20 cellular contexts compared by ENCODE assay signal in genomic region chr10:6102128-6102527, GRCh38. TPM values are rescaled to one million over a fixed set of nuclear protein-coding genes. Genes with fewer than 3 reads are reported as not detected.
"Had no signal": no experiment of that assay in that cellular context is flagged by ENCODE, and none has a peak within 500 bp of the region (broad histone marks: within the 10 kb centered on the region; RNA-seq: fewer than 3 reads in every experiment).

No MANE protein-coding gene starts in this region.

- H3K4me3 ChIP-seq: spleen, thyroid gland, uterus had no signal

- H3K27me3 ChIP-seq: brain microvascular endothelial cell, foreskin keratinocyte, spleen, thyroid gland, uterus had no signal

- H3K4me3 Mint-ChIP-seq: activated naive CD8-positive, alpha-beta T cell treated with anti-CD3 and anti-CD28 coated beads, Interleukin-2, amount 10 ng/mL, durations not matched to agents 7 days and 5 days; activated T-cell treated with anti-CD3 and anti-CD28 coated beads, Interleukin-2, amount 50 U/mL, for 4 hours; effector memory CD8-positive, alpha-beta T cell; immature natural killer cell; natural killer cell treated with Interleukin-12 subunit alpha and Interleukin-12 subunit beta and Interleukin-15 and Interleukin-18, amount 100 ng/mL, for 72 hours; T-helper 2 cell treated with Interferon-gamma antibody and Interleukin-4, amounts not matched to agents 5 μg/mL and 100 μg/mL, for 36 hours had no signal

- H3K9me3 ChIP-seq: spleen, thyroid gland, uterus had no signal

- DNase-seq: activated CD4-positive, alpha-beta T cell treated with anti-CD3 and anti-CD28 coated beads, Interleukin-2, amount 50 U/mL, for 4 hours; activated gamma-delta T cell; activated naive CD8-positive, alpha-beta T cell treated with anti-CD3 and anti-CD28 coated beads, Interleukin-2, amount 10 ng/mL, durations not matched to agents 7 days and 5 days; activated T-cell treated with anti-CD3 and anti-CD28 coated beads, Interleukin-2, amount 50 U/mL, for 4 hours; anterior cingulate cortex; brain microvascular endothelial cell; effector memory CD8-positive, alpha-beta T cell; foreskin keratinocyte; immature natural killer cell; nucleus accumbens; spleen; thyroid gland; uterus had no signal

- H3K9me3 Mint-ChIP-seq: activated naive CD8-positive, alpha-beta T cell treated with anti-CD3 and anti-CD28 coated beads, Interleukin-2, amount 10 ng/mL, durations not matched to agents 7 days and 5 days; activated T-cell treated with anti-CD3 and anti-CD28 coated beads, Interleukin-2, amount 50 U/mL, for 4 hours; effector memory CD8-positive, alpha-beta T cell; immature natural killer cell; natural killer cell treated with Interleukin-12 subunit alpha and Interleukin-12 subunit beta and Interleukin-15 and Interleukin-18, amount 100 ng/mL, for 72 hours; T-helper 2 cell treated with Interferon-gamma antibody and Interleukin-4, amounts not matched to agents 5 μg/mL and 100 μg/mL, for 36 hours had no signal

- H3K27me3 Mint-ChIP-seq: activated naive CD8-positive, alpha-beta T cell treated with anti-CD3 and anti-CD28 coated beads, Interleukin-2, amount 10 ng/mL, durations not matched to agents 7 days and 5 days; effector memory CD8-positive, alpha-beta T cell; natural killer cell treated with Interleukin-12 subunit alpha and Interleukin-12 subunit beta and Interleukin-15 and Interleukin-18, amount 100 ng/mL, for 72 hours; progenitor cell of endocrine pancreas had no signal

- H3K27ac Mint-ChIP-seq: activated naive CD8-positive, alpha-beta T cell treated with anti-CD3 and anti-CD28 coated beads, Interleukin-2, amount 10 ng/mL, durations not matched to agents 7 days and 5 days; natural killer cell treated with Interleukin-12 subunit alpha and Interleukin-12 subunit beta and Interleukin-15 and Interleukin-18, amount 100 ng/mL, for 72 hours; progenitor cell of endocrine pancreas; T-helper 2 cell treated with Interferon-gamma antibody and Interleukin-4, amounts not matched to agents 5 μg/mL and 100 μg/mL, for 36 hours had no signal

- ATAC-seq: activated CD4-positive, CD25-positive, alpha-beta regulatory T cell treated with anti-CD3 and anti-CD28 coated beads, Interleukin-2, amount 50 U/mL, for 24 hours; activated T-cell treated with anti-CD3 and anti-CD28 coated beads, Interleukin-2, amount 50 U/mL, for 4 hours; effector memory CD8-positive, alpha-beta T cell; foreskin keratinocyte; natural killer cell treated with Interleukin-12 subunit alpha and Interleukin-12 subunit beta and Interleukin-15 and Interleukin-18, amount 100 ng/mL, for 72 hours; sciatic nerve had no signal

- H3K4me1 ChIP-seq: foreskin keratinocyte, thyroid gland, uterus had no signal

- H3K27ac ChIP-seq: brain microvascular endothelial cell, foreskin keratinocyte, thyroid gland, uterus had no signal

- H3K36me3 ChIP-seq: uterus had no signal

RNA-seq across cellular contexts. Expression of gene IL2RA, which starts 40.0 kb away (rescaled TPM):
- total RNA-seq: foreskin keratinocyte, lung microvascular endothelial cell, progenitor cell of endocrine pancreas, SK-MEL-5 had no signal
- polyA plus RNA-seq: foreskin keratinocyte had no signal
